10 cellular contexts compared by ENCODE assay signal in the genomic region with DNA sequence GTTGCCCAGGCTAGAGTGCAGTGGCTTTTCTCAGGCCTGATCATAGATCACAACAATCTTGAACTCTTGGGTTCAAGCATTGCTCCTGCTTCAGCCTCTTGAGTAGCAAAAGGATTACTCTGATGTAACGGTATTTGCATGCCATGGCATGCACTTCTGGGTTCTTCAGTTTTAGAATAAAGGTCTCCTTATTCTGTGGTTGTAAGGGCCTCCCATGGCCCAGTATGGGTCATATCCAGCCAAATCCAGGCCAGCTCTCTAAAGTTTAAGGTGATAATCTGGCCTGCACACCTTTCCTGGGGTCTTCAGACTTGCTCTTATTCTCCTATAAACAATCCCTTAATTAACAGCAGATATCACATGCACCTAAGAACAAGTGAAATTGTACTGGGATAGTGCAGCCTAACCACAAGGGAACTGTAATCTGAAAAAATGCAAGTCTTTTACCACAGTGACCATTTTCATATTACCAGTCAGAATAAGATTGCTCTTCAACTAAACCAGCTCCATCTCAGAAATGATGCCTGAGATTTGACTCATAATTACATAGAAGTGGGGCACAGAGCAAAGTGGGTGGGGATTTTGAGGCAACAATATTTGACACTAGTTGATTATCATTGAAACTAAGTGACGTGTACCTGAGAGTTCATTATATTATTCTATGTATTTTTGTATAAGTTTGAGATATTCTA.
DNase-seq lines count a peak whose midpoint lies in the region; ATAC-seq, FAIRE-seq and TF ChIP-seq lines count a peak whose summit lies in the region.
"Had no signal": no experiment of that assay in that cellular context is flagged by ENCODE, and none has a peak within 500 bp of the region (broad histone marks: within the 10 kb centered on the region; RNA-seq: fewer than 3 reads in every experiment).

No MANE protein-coding gene starts in this region.

- FAIRE-seq in urothelium cell line (lab: Jason Lieb, UNC): no peak

- ATAC-seq in GM19023 (IDR thresholded peaks at IDR 0.05; ENCODE audit: unreplicated experiment): peak; percentile 93
- peak; percentile 67 for ATAC-seq in HG02759 (IDR thresholded peaks at IDR 0.05; ENCODE audit: unreplicated experiment)
- ATAC-seq in HG03571 (IDR thresholded peaks at IDR 0.05; ENCODE audit: unreplicated experiment): peak; percentile 78
- ATAC-seq: left lung had no signal

- no peak for TF ChIP-seq CTCF in GM10266 (IDR thresholded peaks at IDR 0.05; ENCODE audit: control insufficient read depth, insufficient read depth, low read depth, missing control alignments)

- peak; percentile 12 for DNase-seq in GM10266 (ENCODE audit: extremely low spot score)
- DNase-seq in urothelium cell line (ENCODE audit: low spot score): no peak
- no peak for DNase-seq in DMS 273 treated with DMSO at 0.1 percent for 48 hours (lab: John Stamatoyannopoulos, UW)
- no peak for DNase-seq in medulla oblongata (ENCODE audit: extremely low spot score)
- no peak for DNase-seq in SIG-M5 treated with dmso at 0.1 percent for 504 hours (lab: John Stamatoyannopoulos, UW; ENCODE audit: unreplicated experiment)
- DNase-seq: left lung, MV-4-11 had no signal
